8 cellular contexts compared by ENCODE assay signal in the genomic region with DNA sequence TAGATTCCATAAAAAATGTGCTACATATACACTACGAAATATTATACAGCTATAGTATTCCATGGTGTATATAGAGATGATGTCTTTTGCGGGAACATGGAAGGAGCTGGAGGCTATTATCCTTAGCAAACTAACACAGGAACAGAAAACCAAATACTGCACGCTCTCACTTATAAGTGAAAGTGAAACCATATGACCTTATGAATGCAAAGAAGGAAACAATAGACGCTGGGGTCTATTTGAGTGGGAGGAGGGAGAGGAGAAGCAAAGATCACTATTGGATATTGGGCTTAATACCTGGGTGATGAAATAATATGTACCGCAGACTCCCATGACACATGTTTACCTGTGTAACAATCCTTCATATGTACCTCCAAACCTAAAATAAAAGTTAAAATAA.
DNase-seq lines count a peak whose midpoint lies in the region; ATAC-seq and TF ChIP-seq lines count a peak whose summit lies in the region.

No MANE protein-coding gene starts in this region.

- intact Hi-C loops in dorsolateral prefrontal cortex (cut with DNase I) (no loop called here), prostate gland (cut with DNase I) (no loop called here), head of caudate nucleus (cut with DNase I) (no loop called here)

- H3K4me1 ChIP-seq in DOHH2 (ENCODE audit: control insufficient read depth, low read length) (no peaks in the 10 kb centered on the region), stomach smooth muscle (ENCODE audit: control insufficient read depth, insufficient read depth, low read length) (no peaks in the 10 kb centered on the region), prostate gland (replicated peaks) (no peaks in the 10 kb centered on the region)

- H3K27me3 ChIP-seq in DOHH2 (ENCODE audit: control insufficient read depth, low read length) (no peaks in the 10 kb centered on the region), dorsolateral prefrontal cortex (no peaks in the 10 kb centered on the region), stomach smooth muscle (ENCODE audit: control insufficient read depth in 1 of 2, insufficient read depth in 2 of 2, low read length in 2 of 2) (no peaks in the 10 kb centered on the region), prostate gland (replicated peaks; ENCODE audit: insufficient read depth) (no peaks in the 10 kb centered on the region)

- WGBS in prostate gland: 55% methylated on average over 5 of the region's 5 CpGs

- no peaks in the 10 kb centered on the region for H3F3A ChIP-seq in DOHH2 (ENCODE audit: control insufficient read depth, insufficient read depth)

- no peak overlapping the region for H3K4me3 ChIP-seq in DOHH2 (ENCODE audit: low read length)
- peak overlapping the region in 36 of 59 donors; percentile 5 to 50 (median 28) for H3K4me3 ChIP-seq in dorsolateral prefrontal cortex
- H3K4me3 ChIP-seq in stomach smooth muscle (ENCODE audit: low read length in 2 of 2): peak overlapping the region; percentile 49 to 62
- no peak overlapping the region for H3K4me3 ChIP-seq in prostate gland

- no peak for TF ChIP-seq CTCF in DOHH2 (IDR thresholded peaks at IDR 0.05; ENCODE audit: low read depth, low read length, poor library complexity, severe bottlenecking)
- TF ChIP-seq CTCF in dorsolateral prefrontal cortex (IDR thresholded peaks at IDR 0.05 in 54 of 56, conservative IDR thresholded peaks at IDR 0.05 in 2 of 56; ENCODE audit: low read depth in 1 of 56, partially characterized antibody in 56 of 56): no peak
- no peak for TF ChIP-seq CTCF in prostate gland (IDR thresholded peaks at IDR 0.05)

- no peak overlapping the region for H3K27ac ChIP-seq in DOHH2 (ENCODE audit: low read depth, low read length)
- H3K27ac ChIP-seq in dorsolateral prefrontal cortex: no peak overlapping the region
- H3K27ac ChIP-seq in stomach smooth muscle (ENCODE audit: low read length): no peak overlapping the region
- no peak overlapping the region for H3K27ac ChIP-seq in prostate gland

- no peak overlapping the region for H3K9ac ChIP-seq in stomach smooth muscle (ENCODE audit: low read length in 2 of 2)

- H3K9me3 ChIP-seq in DOHH2 (ENCODE audit: control insufficient read depth, insufficient read depth, low read length) (no peaks in the 10 kb centered on the region), stomach smooth muscle (ENCODE audit: control insufficient read depth in 2 of 2, low read length in 2 of 2) (no peaks in the 10 kb centered on the region), prostate gland (no peaks in the 10 kb centered on the region)

- H4K20me1 ChIP-seq in DOHH2 (ENCODE audit: control insufficient read depth, insufficient read depth, low read depth, low read length): no peaks in the 10 kb centered on the region

- TF ChIP-seq POLR2A in prostate gland (IDR thresholded peaks at IDR 0.05): no peak

- peak overlapping the region; percentile 11; the same call in 1 of the 2 replicates for H3K4me2 ChIP-seq in DOHH2 (ENCODE audit: low read length)

- peak; percentile 45 for DNase-seq in NCI-H1436 treated with DMSO at 0.1 percent for 48 hours (lab: John Stamatoyannopoulos, UW)
- DNase-seq in dorsolateral prefrontal cortex: no peak
- DNase-seq in stimulated activated CD4-positive, alpha-beta T cell treated with anti-CD3 and anti-CD28 coated beads, Interleukin-2, amount 100 ng/mL, for 24 hours: no peak
- DNase-seq in prostate gland (ENCODE audit: low spot score): no peak
- DNase-seq in head of caudate nucleus: no peak

- H3K36me3 ChIP-seq in DOHH2 (ENCODE audit: control insufficient read depth, low read length): no peaks in the 10 kb centered on the region
- no peaks in the 10 kb centered on the region for H3K36me3 ChIP-seq in stomach smooth muscle (ENCODE audit: control insufficient read depth in 2 of 2, insufficient read depth in 2 of 2, low read length in 2 of 2)
- no peaks in the 10 kb centered on the region for H3K36me3 ChIP-seq in prostate gland

- no peaks in the 10 kb centered on the region for H3K9me2 ChIP-seq in DOHH2 (replicated peaks; ENCODE audit: control insufficient read depth, low read length)

- no peaks in the 10 kb centered on the region for H3K79me2 ChIP-seq in DOHH2 (ENCODE audit: control insufficient read depth, low read length)

- ATAC-seq in GM21717 (IDR thresholded peaks at IDR 0.05; ENCODE audit: unreplicated experiment): peak; percentile 97

Comparison
In these comparisons a context has a peak if more than half of its experiments do, and no peak if none do; other contexts are left out.
1. H3K4me3 ChIP-seq: peak in dorsolateral prefrontal cortex (36 of 59) and stomach smooth muscle (2 of 2); none in DOHH2 (single experiment) and prostate gland (0 of 2).